ENCODE assay signal across 29 cellular contexts in genomic region chr14:32343926-32344430, GRCh38. TPM values are rescaled to one million over a fixed set of nuclear protein-coding genes. Genes with fewer than 3 reads are reported as not detected.
A peak's percentile ranks its signal among the peaks of the same experiment; 100 is the strongest.
DNase-seq lines count a peak whose midpoint lies in the region; ATAC-seq, FAIRE-seq and TF ChIP-seq lines count a peak whose summit lies in the region.
"Had no signal": no experiment of that assay in that cellular context is flagged by ENCODE, and none has a peak within 500 bp of the region (broad histone marks: within the 10 kb centered on the region; RNA-seq: fewer than 3 reads in every experiment).

No MANE protein-coding gene starts in this region.

- TF ChIP-seq RAD21 in HepG2 (CRISPR knock-in tag; IDR thresholded peaks at IDR 0.05), result no peak

- H3K27ac ChIP-seq in HepG2 (ENCODE audit: extremely low read length, insufficient read depth, low read length), result no peak overlapping the region
- no peak overlapping the region for H3K27ac ChIP-seq in right lobe of liver
- no peak overlapping the region for H3K27ac ChIP-seq in mesenchymal stem cell (ENCODE audit: low read length, poor library complexity, severe bottlenecking)
- no peak overlapping the region for H3K27ac ChIP-seq in upper lobe of right lung
- H3K27ac ChIP-seq: ascending aorta, C4-2B, esophagus squamous epithelium, tibial nerve had no signal

- H3K27me3 ChIP-seq in HepG2 (ENCODE audit: control insufficient read depth in 1 of 2, insufficient read depth in 2 of 2, low read length in 2 of 2) (no peaks in the 10 kb centered on the region), right lobe of liver (no peaks in the 10 kb centered on the region), mesenchymal stem cell (ENCODE audit: control insufficient read depth in 1 of 2, insufficient read depth in 1 of 2, low read length in 2 of 2) (no peaks in the 10 kb centered on the region), upper lobe of right lung (no peaks in the 10 kb centered on the region)
- H3K27me3 ChIP-seq: ascending aorta, esophagus squamous epithelium, tibial nerve had no signal

- H4K8ac ChIP-seq in mesenchymal stem cell (ENCODE audit: low read length), result no peak overlapping the region

- no peaks in the 10 kb centered on the region for H3K79me1 ChIP-seq in mesenchymal stem cell (replicated peaks; ENCODE audit: low read length, poor library complexity, severe bottlenecking)

- no peak overlapping the region for H3K4me2 ChIP-seq in HepG2 (ENCODE audit: low read depth, low read length)
- no peak overlapping the region for H3K4me2 ChIP-seq in mesenchymal stem cell (ENCODE audit: low read length, poor library complexity, severe bottlenecking)

- no TSS peak for BruUV-seq in HepG2 (replicated peaks; lab: Mats Ljungman, UMichigan)

- TF ChIP-seq CTCF in HepG2 (CRISPR knock-in tag; IDR thresholded peaks at IDR 0.05), result no peak
- TF ChIP-seq CTCF in right lobe of liver (IDR thresholded peaks at IDR 0.05), result no peak
- no peak for TF ChIP-seq CTCF in epithelial cell of esophagus (IDR thresholded peaks at IDR 0.05; ENCODE audit: insufficient read depth, low read depth, low read length, missing control alignments)
- no peak for TF ChIP-seq CTCF in upper lobe of right lung (IDR thresholded peaks at IDR 0.05)

- POLR2A ChIA-PET in HepG2 (lab: Yijun Ruan, JAX), result interaction anchor here (0.7 kb wide), 1 partner anchor 1530 kb away, joined by 4 read pairs; no protein-coding TSS in a partner anchor

- no peak overlapping the region for H4K91ac ChIP-seq in mesenchymal stem cell (ENCODE audit: low read length)

- TF ChIP-seq POLR2A in HepG2 (IDR thresholded peaks at IDR 0.05; ENCODE audit: insufficient read depth in 1 of 2, low read depth in 2 of 2, low read length in 2 of 2) (no peak), right lobe of liver (IDR thresholded peaks at IDR 0.05) (no peak)

- H2AK5ac ChIP-seq in mesenchymal stem cell (ENCODE audit: low read length, severe bottlenecking), result no peak overlapping the region

- H3K9ac ChIP-seq in HepG2 (ENCODE audit: insufficient read depth, low read depth, low read length) (no peak overlapping the region), mesenchymal stem cell (ENCODE audit: low read length) (no peak overlapping the region)

- H3K18ac ChIP-seq in mesenchymal stem cell (ENCODE audit: low read depth in 1 of 2, low read length in 2 of 2), result no peak overlapping the region

- H2BK120ac ChIP-seq in mesenchymal stem cell (ENCODE audit: low read depth, low read length), result no peak overlapping the region

- H2BK15ac ChIP-seq in mesenchymal stem cell (ENCODE audit: low read depth, poor library complexity, severe bottlenecking), result no peak overlapping the region

- H2BK12ac ChIP-seq in mesenchymal stem cell (ENCODE audit: low read length in 2 of 2), result no peak overlapping the region

- H3K9me3 ChIP-seq in HepG2 (ENCODE audit: low read length) (no peaks in the 10 kb centered on the region), right lobe of liver (no peaks in the 10 kb centered on the region), mesenchymal stem cell (ENCODE audit: control insufficient read depth, low read length) (no peaks in the 10 kb centered on the region), upper lobe of right lung (no peaks in the 10 kb centered on the region)
- H3K9me3 ChIP-seq: ascending aorta, esophagus squamous epithelium, tibial nerve had no signal

- H3K14ac ChIP-seq in mesenchymal stem cell (ENCODE audit: low read length in 2 of 2), result no peak overlapping the region

- H3K36me3 ChIP-seq in HepG2 (replicated peaks in 1 of 2; ENCODE audit: control insufficient read depth in 1 of 2, insufficient read depth in 2 of 2, low read length in 2 of 2), result no peaks in the 10 kb centered on the region
- no peaks in the 10 kb centered on the region for H3K36me3 ChIP-seq in right lobe of liver
- no peaks in the 10 kb centered on the region for H3K36me3 ChIP-seq in mesenchymal stem cell (ENCODE audit: control insufficient read depth in 1 of 2, insufficient read depth in 2 of 2, low read depth in 1 of 2, low read length in 2 of 2)
- no peaks in the 10 kb centered on the region for H3K36me3 ChIP-seq in upper lobe of right lung
- H3K36me3 ChIP-seq: ascending aorta, esophagus squamous epithelium, tibial nerve had no signal

- H3K4me3 ChIP-seq in HepG2 (replicated peaks in 1 of 3; ENCODE audit: insufficient read depth in 1 of 3, low read depth in 2 of 3, low read length in 3 of 3) (no peak overlapping the region), right lobe of liver (no peak overlapping the region), epithelial cell of esophagus (ENCODE audit: low read length) (no peak overlapping the region), mesenchymal stem cell (ENCODE audit: insufficient read depth in 1 of 2, low read depth in 1 of 2, low read length in 2 of 2) (no peak overlapping the region), upper lobe of right lung (no peak overlapping the region)
- H3K4me3 ChIP-seq: ascending aorta, esophagus squamous epithelium, tibial nerve had no signal

- no peak overlapping the region for H2AFZ ChIP-seq in HepG2 (ENCODE audit: low read length)
- no peak overlapping the region for H2AFZ ChIP-seq in mesenchymal stem cell (ENCODE audit: low read depth, low read length)

- peaks cover 6% of the 10 kb centered on the region; the same call in 1 of the 2 replicates for H3K4me1 ChIP-seq in HepG2 (ENCODE audit: insufficient read depth, low read length)
- H3K4me1 ChIP-seq in right lobe of liver, result no peaks in the 10 kb centered on the region
- H3K4me1 ChIP-seq in mesenchymal stem cell (ENCODE audit: control insufficient read depth, insufficient read depth, low read depth, low read length), result no peaks in the 10 kb centered on the region
- H3K4me1 ChIP-seq in upper lobe of right lung, result no peaks in the 10 kb centered on the region
- H3K4me1 ChIP-seq: ascending aorta, tibial nerve had no signal

- no peak overlapping the region for H3K4ac ChIP-seq in mesenchymal stem cell (ENCODE audit: low read depth in 1 of 2, low read length in 2 of 2)

- H2BK5ac ChIP-seq in mesenchymal stem cell (ENCODE audit: low read depth, low read length, poor library complexity, severe bottlenecking), result no peak overlapping the region

- H3K23ac ChIP-seq in mesenchymal stem cell (ENCODE audit: low read length in 2 of 2), result no peak overlapping the region

- FAIRE-seq in HepG2 (lab: Jason Lieb, UNC), result no peak
- FAIRE-seq: G401.6, TTC549 had no signal

- H4K20me1 ChIP-seq in HepG2 (ENCODE audit: insufficient read depth, low read length), result no peaks in the 10 kb centered on the region

- intact Hi-C loops in HepG2 (cut with micrococcal nuclease; ENCODE audit: unreplicated experiment), result no loop called here
- intact Hi-C loops in right lobe of liver (cut with DNase I), result no loop called here
- intact Hi-C loops in upper lobe of right lung (cut with DNase I), result no loop called here

- 83% methylated on average over 2 of the region's 2 CpGs for WGBS in HepG2 (ENCODE audit: low lambda C conversion rate)
- WGBS in right lobe of liver (ENCODE audit: insufficient coverage, low coverage, low lambda C conversion rate, missing lambda C conversion rate), result 79% methylated on average over 1 of the region's 2 CpGs
- 100% methylated on average over 1 of the region's 2 CpGs for WGBS in mesenchymal stem cell

- CTCF ChIA-PET in HepG2 (lab: Yijun Ruan, JAX; ENCODE audit: low intra/inter-chr PET ratio, low total read pairs), result no interaction called here

- no peak for ATAC-seq in HepG2
- no peak for ATAC-seq in right lobe of liver
- ATAC-seq in upper lobe of right lung, result no peak
- ATAC-seq in GM19463 (IDR thresholded peaks at IDR 0.05; ENCODE audit: unreplicated experiment), result no peak
- ATAC-seq: left lobe of liver, right cardiac atrium had no signal

- in situ Hi-C loops in HepG2 (cut with HindIII; ENCODE audit: extremely low pct_ligation_motif_present, low pct_unique_long_range_greater_than_20kb), result no loop called here

- TF ChIP-seq EP300 in HepG2 (IDR thresholded peaks at IDR 0.05; ENCODE audit: low read depth in 2 of 2, low read length in 2 of 2) (no peak), HepG2 (CRISPR knock-in tag; IDR thresholded peaks at IDR 0.05; ENCODE audit: borderline replicate concordance) (no peak)

- DNase-seq in HepG2 (ENCODE audit: low spot score) (no peak), right lobe of liver (no peak), epithelial cell of esophagus (ENCODE audit: low read depth) (peak; percentile 94), mesenchymal stem cell (peak; percentile 24), upper lobe of right lung (no peak), cortex of kidney (lab: John Stamatoyannopoulos, UW) (no peak)
- no peak for DNase-seq in activated effector memory CD4-positive, alpha-beta T cell treated with anti-CD3 and anti-CD28 coated beads, Interleukin-2, amount 50 U/mL, for 16 hours
- DNase-seq: activated CD4-positive, alpha-beta T cell treated with anti-CD3 and anti-CD28 coated beads, Interleukin-2, amount 50 U/mL, for 1 hour; activated CD4-positive, CD25-positive, alpha-beta regulatory T cell; activated gamma-delta T cell; activated naive CD8-positive, alpha-beta T cell treated with anti-CD3 and anti-CD28 coated beads, Interleukin-2, amount 10 ng/mL, durations not matched to agents 7 days and 5 days; activated T-cell treated with anti-CD3 and anti-CD28 coated beads, Interleukin-2, amount 50 U/mL, for 24 hours; central memory CD4-positive, alpha-beta T cell; COR-L47; dermis blood vessel endothelial cell; endodermal cell; esophagus squamous epithelium; HFFc6; NCI-H1092; NCI-H187; NCI-H2171; right cardiac atrium had no signal

- H3K79me2 ChIP-seq in HepG2 (ENCODE audit: insufficient read depth, low read length), result no peaks in the 10 kb centered on the region

RNA-seq across cellular contexts. Expression of gene AKAP6, which starts 14.9 kb away (rescaled TPM):
- 0.84 and 1.4 TPM in 2 replicates for total RNA-seq in HepG2 (2016; rRNA removed; fragmentation: Illumina TruSeq; extraction: Trizol)
- 0.79 and 1.4 TPM in 2 replicates for total RNA-seq in HepG2 (2016; cell fraction: cytosol; rRNA removed; fragmentation: Illumina TruSeq; extraction: Trizol; ENCODE audit: low read depth)
- total RNA-seq in HepG2 (2016; cell fraction: insoluble cytoplasmic fraction; rRNA removed; fragmentation: Illumina TruSeq; extraction: Trizol), result 0.91 and 1.5 TPM in 2 replicates
- total RNA-seq in HepG2 (2016; cell fraction: membrane; rRNA removed; fragmentation: Illumina TruSeq; extraction: Trizol), result 0.62 and 0.86 TPM in 2 replicates
- 1.4 and 5.7 TPM in 2 replicates for total RNA-seq in HepG2 (2016; cell fraction: nucleus; rRNA removed; fragmentation: Illumina TruSeq; extraction: Trizol)
- 0.51 and 1.4 TPM in 2 replicates for polyA plus RNA-seq in HepG2 (2011; rRNA removed)
- polyA plus RNA-seq in HepG2 (2011; cell fraction: cytosol; rRNA removed), result 0.23 and 0.54 TPM in 2 replicates
- polyA plus RNA-seq in HepG2 (2011; cell fraction: nucleus; rRNA removed), result 1.2 and 1.6 TPM in 2 replicates
- 0.39 and 0.59 TPM in 2 replicates for polyA plus RNA-seq in HepG2 (2012)
- polyA plus RNA-seq in HepG2 (2016; cell fraction: cytosol; fragmentation: Illumina TruSeq; extraction: Trizol; ENCODE audit: low read depth), result 0.08 and 0.09 TPM in 2 replicates
- 0.33 and 0.58 TPM in 2 replicates for polyA plus RNA-seq in HepG2 (2016; cell fraction: insoluble cytoplasmic fraction; fragmentation: Illumina TruSeq; extraction: Trizol; ENCODE audit: low read depth)
- 0.02 and 0.40 TPM in 2 replicates for polyA plus RNA-seq in HepG2 (2016; cell fraction: membrane; fragmentation: Illumina TruSeq; extraction: Trizol; ENCODE audit: low read depth)
- polyA plus RNA-seq in HepG2 (2016; cell fraction: nucleus; fragmentation: Illumina TruSeq; extraction: Trizol; ENCODE audit: insufficient read depth, low read depth), result 0.48 and 0.79 TPM in 2 replicates
- 4.0 and 4.2 TPM in 2 replicates for polyA minus RNA-seq in HepG2 (2011; rRNA and poly(A)+ RNA removed; ENCODE audit: low replicate concordance)
- 2.2 and 2.4 TPM in 2 replicates for polyA minus RNA-seq in HepG2 (2011; cell fraction: cytosol; rRNA and poly(A)+ RNA removed)
- 9.5 and 13.1 TPM in 2 replicates for polyA minus RNA-seq in HepG2 (2011; cell fraction: nucleus; rRNA and poly(A)+ RNA removed)
- 1 to 10 TPM; 1.7 to 9.6 (median 4.3) TPM for total RNA-seq in right lobe of liver
- 1.1 TPM for polyA plus RNA-seq in mesenchymal stem cell (2013, experiment 1 of 2)
- 1.00 TPM for polyA plus RNA-seq in mesenchymal stem cell (2013, experiment 2 of 2)
- total RNA-seq in upper lobe of right lung, result 7.7 TPM

Comparison
In these comparisons a context has a peak if more than half of its experiments do, and no peak if none do; other contexts are left out.
1. DNase-seq: peak in epithelial cell of esophagus (single experiment) and mesenchymal stem cell (single experiment); none in HepG2 (single experiment), right lobe of liver (0 of 3), upper lobe of right lung (single experiment), activated effector memory CD4-positive, alpha-beta T cell treated with anti-CD3 and anti-CD28 coated beads, Interleukin-2, amount 50 U/mL, for 16 hours (single experiment) and cortex of kidney (single experiment).